Comparison of ENCODE assay signal across 1 cellular context in the genomic region with DNA sequence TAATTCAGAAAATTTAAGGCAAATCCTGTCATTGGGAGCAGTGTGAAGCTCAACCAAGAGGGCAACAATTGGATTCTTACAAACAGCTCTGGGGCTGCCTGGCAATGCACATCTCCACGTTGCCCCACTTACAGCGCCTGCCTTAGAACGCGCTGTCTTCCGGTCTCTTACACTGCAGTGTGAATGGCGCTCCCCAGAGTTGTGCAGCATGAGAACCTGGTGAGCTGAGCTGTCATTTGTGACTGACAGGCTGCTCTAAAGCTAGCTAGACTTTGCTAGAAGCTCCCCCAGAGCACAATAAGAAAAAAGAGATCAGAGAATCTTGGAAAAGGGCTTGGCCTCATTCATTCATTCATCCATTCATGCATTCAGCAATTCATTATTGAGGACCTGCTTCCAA.
A peak's percentile ranks its signal among the peaks of the same experiment; 100 is the strongest.
TF ChIP-seq lines count a peak whose summit lies in the region.

No MANE protein-coding gene starts in this region.

TF ChIP-seq in GM12878, 131 proteins besides CTCF, POLR2A, EP300 and RAD21 (continued from another document):
- TF ChIP-seq ZNF24 (IDR thresholded peaks at IDR 0.05), result peak; percentile 26; the same call in 1 of the 2 replicates
- no peak for TF ChIP-seq NR2C1 (IDR thresholded peaks at IDR 0.05)
- no peak for TF ChIP-seq SREBF1 (IDR thresholded peaks at IDR 0.05; ENCODE audit: low read length)
TF ChIP-seq in GM12878: peak in this region for 3.
